17 cellular contexts compared by ENCODE assay signal in the genomic region with DNA sequence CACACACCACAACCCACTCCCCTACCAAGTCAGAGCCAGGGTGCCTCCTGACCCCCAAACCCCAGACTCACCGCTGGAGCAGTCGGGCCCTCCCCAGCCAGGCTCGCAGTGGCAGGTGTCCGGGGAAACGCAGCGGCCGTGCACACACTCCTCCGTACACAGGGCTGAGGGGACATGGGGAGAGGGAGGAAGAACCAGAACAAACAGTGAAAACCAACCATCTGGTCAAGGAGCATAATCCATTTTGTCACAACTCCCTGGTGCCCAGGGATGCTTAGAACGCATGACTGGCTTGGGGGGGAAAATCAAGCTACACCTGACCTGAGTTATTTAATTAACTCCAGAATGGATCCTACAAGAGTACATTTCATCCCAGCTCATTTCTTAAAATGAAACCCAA.
DNase-seq lines count a peak whose midpoint lies in the region; ATAC-seq and TF ChIP-seq lines count a peak whose summit lies in the region.
"Had no signal": no experiment of that assay in that cellular context is flagged by ENCODE, and none has a peak within 500 bp of the region (broad histone marks: within the 10 kb centered on the region; RNA-seq: fewer than 3 reads in every experiment).

No MANE protein-coding gene starts in this region.

- H4K91ac ChIP-seq in neuronal stem cell (ENCODE audit: low read depth, low read length, poor library complexity): peak overlapping the region; percentile 44

- H2BK120ac ChIP-seq in neuronal stem cell (ENCODE audit: low read depth, low read length): no peak overlapping the region

- no peak overlapping the region for H3K18ac ChIP-seq in neuronal stem cell (ENCODE audit: low read length)

- H3K4me3 Mint-ChIP-seq in endothelial cell (ENCODE audit: unreplicated experiment): no peak overlapping the region
- H3K4me3 Mint-ChIP-seq: CD4-positive, alpha-beta T cell had no signal

- H3K14ac ChIP-seq in neuronal stem cell (ENCODE audit: low read length): no peak overlapping the region

- WGBS in neuronal stem cell (ENCODE audit: extremely low coverage in 2 of 2, insufficient read length in 2 of 2, insufficient replicate concordance in 1 of 2), 2 donors: no CpG with 5 or more reads among the region's 9 CpGs

- TF ChIP-seq CTCF in WERI-Rb-1 (IDR thresholded peaks at IDR 0.05; ENCODE audit: low read depth, low read length) (no peak), GM13976 (IDR thresholded peaks at IDR 0.05; ENCODE audit: borderline replicate concordance, control extremely low read depth, extremely low read depth, insufficient read depth, missing control alignments) (no peak), endothelial cell (IDR thresholded peaks at IDR 0.05; ENCODE audit: unreplicated experiment) (no peak)

- H2AK5ac ChIP-seq in neuronal stem cell (ENCODE audit: low read depth, low read length): no peak overlapping the region

- H3K27me3 ChIP-seq in WERI-Rb-1 (ENCODE audit: insufficient read depth, low read depth, severe bottlenecking): no peaks in the 10 kb centered on the region
- peaks cover 0 to 47% (median under 1%) of the 10 kb centered on the region in 3 experiments for H3K27me3 ChIP-seq in neuronal stem cell (ENCODE audit: control insufficient read depth in 3 of 3, insufficient read depth in 3 of 3, low read depth in 1 of 3, low read length in 3 of 3)

- no peaks in the 10 kb centered on the region for H3K36me3 ChIP-seq in WERI-Rb-1
- no peaks in the 10 kb centered on the region for H3K36me3 ChIP-seq in neuronal stem cell (replicated peaks in 1 of 2; ENCODE audit: control insufficient read depth in 2 of 2, insufficient read depth in 2 of 2, low read length in 2 of 2)

- no peaks in the 10 kb centered on the region for H3K4me1 Mint-ChIP-seq in endothelial cell (ENCODE audit: unreplicated experiment)

- H4K8ac ChIP-seq in neuronal stem cell (ENCODE audit: low read depth, low read length): no peak overlapping the region

- H2BK12ac ChIP-seq in neuronal stem cell (ENCODE audit: low read length): no peak overlapping the region

- no peak overlapping the region for H3K4ac ChIP-seq in neuronal stem cell (ENCODE audit: low read length)

- no peak overlapping the region for H3K4me2 ChIP-seq in neuronal stem cell (ENCODE audit: insufficient read depth, low read length, poor library complexity, severe bottlenecking)
- H3K4me2 ChIP-seq: KMS-11 had no signal

- peak overlapping the region; percentile 22 for H2BK15ac ChIP-seq in neuronal stem cell (ENCODE audit: low read length)

- no peak overlapping the region for H2BK5ac ChIP-seq in neuronal stem cell (ENCODE audit: low read length)

- peak; percentile 97 for DNase-seq in G401 (ENCODE audit: low spot score)
- peak; percentile 77 for DNase-seq in NCI-H2171 treated with DMSO at 0.1 percent for 48 hours (lab: John Stamatoyannopoulos, UW)
- DNase-seq in WERI-Rb-1: peak; percentile 70
- DNase-seq in neuronal stem cell (ENCODE audit: low spot score): no peak
- no peak for DNase-seq in GM13976 (ENCODE audit: low spot score)
- DNase-seq in endothelial cell (ENCODE audit: low spot score): no peak
- DNase-seq in stimulated activated CD4-positive, alpha-beta T cell treated with anti-CD3 and anti-CD28 coated beads, Interleukin-4, amount 100 ng/mL, for 24 hours: no peak
- DNase-seq: ACHN; CD4-positive, alpha-beta T cell; GOT3; NCI-H1092; NCI-H510A treated with DMSO at 0.1 percent for 48 hours; PC-3; Right ventricle myocardium superior had no signal

- peaks cover 2% of the 10 kb centered on the region for H3K27me3 Mint-ChIP-seq in endothelial cell (ENCODE audit: unreplicated experiment)

- H3K36me3 Mint-ChIP-seq in endothelial cell (ENCODE audit: low read depth, unreplicated experiment): no peaks in the 10 kb centered on the region

- no peaks in the 10 kb centered on the region for H3K9me3 Mint-ChIP-seq in endothelial cell (ENCODE audit: unreplicated experiment)
- H3K9me3 Mint-ChIP-seq: CD4-positive, alpha-beta T cell had no signal

- no peak overlapping the region for H2AFZ ChIP-seq in neuronal stem cell (ENCODE audit: low read length)

- no peak overlapping the region for H3K23ac ChIP-seq in neuronal stem cell (ENCODE audit: low read depth, low read length, poor library complexity)

- no peak overlapping the region for H3K27ac Mint-ChIP-seq in endothelial cell (ENCODE audit: unreplicated experiment)
- H3K27ac Mint-ChIP-seq: CD4-positive, alpha-beta T cell had no signal

- peaks cover 0 to 7% of the 10 kb centered on the region in 2 donors for H3K4me1 ChIP-seq in neuronal stem cell (ENCODE audit: control insufficient read depth in 2 of 2, insufficient read depth in 1 of 2, low read depth in 1 of 2, low read length in 2 of 2)

- in situ Hi-C loops in G401 (cut with HindIII; ENCODE audit: low sequenced_read_pairs) (no loop called here), GM13976 (cut with MboI; ENCODE audit: low sequenced_read_pairs, unreplicated experiment) (loop anchor here (25.0 kb wide), 1 partner anchor 457 kb away; no protein-coding TSS in a partner anchor)

- no peaks in the 10 kb centered on the region for H3K79me1 ChIP-seq in neuronal stem cell (ENCODE audit: low read depth, low read length)

- H3K27ac ChIP-seq in WERI-Rb-1 (peak overlapping the region; percentile 45), neuronal stem cell (replicated peaks; ENCODE audit: low read length) (no peak overlapping the region)
- H3K27ac ChIP-seq: KMS-11 had no signal

- H3K9me3 ChIP-seq in WERI-Rb-1 (ENCODE audit: severe bottlenecking): no peaks in the 10 kb centered on the region
- H3K9me3 ChIP-seq in neuronal stem cell (replicated peaks in 1 of 2; ENCODE audit: control insufficient read depth in 2 of 2, insufficient read depth in 1 of 2, low read depth in 1 of 2, low read length in 2 of 2): no peaks in the 10 kb centered on the region

- no peak overlapping the region for H3K9ac ChIP-seq in neuronal stem cell (ENCODE audit: low read depth, low read length, poor library complexity)
- H3K9ac ChIP-seq: KMS-11 had no signal

- ATAC-seq in GM18519 (IDR thresholded peaks at IDR 0.05; ENCODE audit: low FRiP score, unreplicated experiment): no peak
- ATAC-seq: HepG2, PC-3 had no signal

- no peak overlapping the region for H3K4me3 ChIP-seq in WERI-Rb-1 (ENCODE audit: low read depth, low read length)
- H3K4me3 ChIP-seq in neuronal stem cell (ENCODE audit: low read length in 2 of 2): no peak overlapping the region

Comparison
In these comparisons a context has a peak if more than half of its experiments do, and no peak if none do; other contexts are left out.
1. DNase-seq: peak in G401 (single experiment), NCI-H2171 treated with DMSO at 0.1 percent for 48 hours (single experiment) and WERI-Rb-1 (single experiment); none in neuronal stem cell (single experiment), GM13976 (single experiment), endothelial cell (single experiment) and stimulated activated CD4-positive, alpha-beta T cell treated with anti-CD3 and anti-CD28 coated beads, Interleukin-4, amount 100 ng/mL, for 24 hours (single experiment).